Comparison of ENCODE assay signal across 10 cellular contexts in the genomic region with DNA sequence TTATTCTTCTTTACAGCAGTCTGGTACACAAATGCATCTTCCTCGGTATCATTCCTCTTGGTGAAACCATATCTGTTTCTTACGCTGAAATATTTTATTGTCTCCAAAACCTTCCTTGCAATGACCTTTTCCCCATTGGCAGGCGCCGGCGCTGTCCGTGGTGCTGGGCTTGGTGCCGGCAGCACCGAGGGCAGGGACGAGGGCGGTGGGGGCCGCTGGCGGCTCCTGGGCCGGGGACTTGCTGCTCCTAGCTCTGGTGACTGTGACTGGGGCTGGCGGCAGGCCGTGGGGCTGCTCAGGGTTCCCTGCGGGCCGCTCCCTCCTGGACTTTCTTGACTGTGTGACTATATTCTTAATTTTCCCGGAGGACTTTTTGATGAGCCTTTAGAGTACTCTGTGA.
DNase-seq lines count a peak whose midpoint lies in the region; TF ChIP-seq lines count a peak whose summit lies in the region.
"Had no signal": no experiment of that assay in that cellular context is flagged by ENCODE, and none has a peak within 500 bp of the region (broad histone marks: within the 10 kb centered on the region; RNA-seq: fewer than 3 reads in every experiment).

No MANE protein-coding gene starts in this region.

- no peak overlapping the region for H3K9ac ChIP-seq in neuronal stem cell (ENCODE audit: low read depth, low read length, poor library complexity)

- intact Hi-C loops in head of caudate nucleus (cut with DNase I): no loop called here

- peaks cover 0 to 13% (median 0%) of the 10 kb centered on the region in 3 experiments for H3K27me3 ChIP-seq in neuronal stem cell (ENCODE audit: control insufficient read depth in 3 of 3, insufficient read depth in 3 of 3, low read depth in 1 of 3, low read length in 3 of 3)

- no peak overlapping the region for H3K4me3 ChIP-seq in neuronal stem cell (ENCODE audit: low read length in 2 of 2)

- H2AFZ ChIP-seq in neuronal stem cell (ENCODE audit: low read length): no peak overlapping the region

- H3K4ac ChIP-seq in neuronal stem cell (ENCODE audit: low read length): no peak overlapping the region

- no peak overlapping the region for H2BK120ac ChIP-seq in neuronal stem cell (ENCODE audit: low read depth, low read length)

- no peaks in the 10 kb centered on the region for H3K9me3 ChIP-seq in neuronal stem cell (replicated peaks in 1 of 2; ENCODE audit: control insufficient read depth in 2 of 2, insufficient read depth in 1 of 2, low read depth in 1 of 2, low read length in 2 of 2)

- H3K4me1 ChIP-seq in neuronal stem cell (ENCODE audit: control insufficient read depth in 2 of 2, insufficient read depth in 1 of 2, low read depth in 1 of 2, low read length in 2 of 2): no peaks in the 10 kb centered on the region

- DNase-seq in GM03348 (ENCODE audit: low spot score) (peak; percentile 46), head of caudate nucleus (peak in 30 of 42 donors; percentile 3 to 65 (median 29)), neuronal stem cell (ENCODE audit: low spot score) (peak; percentile 61), SKM-1 (lab: John Stamatoyannopoulos, UW; ENCODE audit: unreplicated experiment) (no peak), LoVo (ENCODE audit: low spot score) (no peak)
- DNase-seq in stimulated activated CD4-positive, alpha-beta T cell treated with anti-CD3 and anti-CD28 coated beads, Interleukin-12 subunit alpha, Interleukin-12 subunit beta, amount 100 ng/mL, for 4 hours: no peak
- DNase-seq: activated CD8-positive, alpha-beta T cell treated with anti-CD3 and anti-CD28 coated beads for 36 hours; COR-L47; NCI-H1436 had no signal

- no CpG with 5 or more reads among the region's 18 CpGs for WGBS in neuronal stem cell (ENCODE audit: extremely low coverage in 2 of 2, insufficient read length in 2 of 2, insufficient replicate concordance in 1 of 2), 2 donors

- no peak overlapping the region for H2BK12ac ChIP-seq in neuronal stem cell (ENCODE audit: low read length)

- peaks cover 2% of the 10 kb centered on the region for H3K79me1 ChIP-seq in neuronal stem cell (ENCODE audit: low read depth, low read length)

- H2BK5ac ChIP-seq in neuronal stem cell (ENCODE audit: low read length): no peak overlapping the region

- H3K36me3 ChIP-seq in neuronal stem cell (replicated peaks in 1 of 2; ENCODE audit: control insufficient read depth in 2 of 2, insufficient read depth in 2 of 2, low read length in 2 of 2): no peaks in the 10 kb centered on the region

- H3K23ac ChIP-seq in neuronal stem cell (ENCODE audit: low read depth, low read length, poor library complexity): no peak overlapping the region

- no peak overlapping the region for H3K27ac ChIP-seq in neuronal stem cell (replicated peaks; ENCODE audit: low read length)

- no peak overlapping the region for H2AK5ac ChIP-seq in neuronal stem cell (ENCODE audit: low read depth, low read length)

- no peak overlapping the region for H3K18ac ChIP-seq in neuronal stem cell (ENCODE audit: low read length)

- no peak overlapping the region for H4K91ac ChIP-seq in neuronal stem cell (ENCODE audit: low read depth, low read length, poor library complexity)

- H2BK15ac ChIP-seq in neuronal stem cell (ENCODE audit: low read length): no peak overlapping the region

- H4K8ac ChIP-seq in neuronal stem cell (ENCODE audit: low read depth, low read length): no peak overlapping the region

- H3K4me2 ChIP-seq in neuronal stem cell (ENCODE audit: insufficient read depth, low read length, poor library complexity, severe bottlenecking): no peak overlapping the region

- no peak overlapping the region for H3K14ac ChIP-seq in neuronal stem cell (ENCODE audit: low read length)

TF ChIP-seq in PFSK-1, 5 proteins besides CTCF, POLR2A, EP300 and RAD21:
- no peak for TF ChIP-seq SIN3A (IDR thresholded peaks at IDR 0.05; ENCODE audit: borderline replicate concordance, insufficient read depth, low read length)
- TF ChIP-seq, protein P1, sequence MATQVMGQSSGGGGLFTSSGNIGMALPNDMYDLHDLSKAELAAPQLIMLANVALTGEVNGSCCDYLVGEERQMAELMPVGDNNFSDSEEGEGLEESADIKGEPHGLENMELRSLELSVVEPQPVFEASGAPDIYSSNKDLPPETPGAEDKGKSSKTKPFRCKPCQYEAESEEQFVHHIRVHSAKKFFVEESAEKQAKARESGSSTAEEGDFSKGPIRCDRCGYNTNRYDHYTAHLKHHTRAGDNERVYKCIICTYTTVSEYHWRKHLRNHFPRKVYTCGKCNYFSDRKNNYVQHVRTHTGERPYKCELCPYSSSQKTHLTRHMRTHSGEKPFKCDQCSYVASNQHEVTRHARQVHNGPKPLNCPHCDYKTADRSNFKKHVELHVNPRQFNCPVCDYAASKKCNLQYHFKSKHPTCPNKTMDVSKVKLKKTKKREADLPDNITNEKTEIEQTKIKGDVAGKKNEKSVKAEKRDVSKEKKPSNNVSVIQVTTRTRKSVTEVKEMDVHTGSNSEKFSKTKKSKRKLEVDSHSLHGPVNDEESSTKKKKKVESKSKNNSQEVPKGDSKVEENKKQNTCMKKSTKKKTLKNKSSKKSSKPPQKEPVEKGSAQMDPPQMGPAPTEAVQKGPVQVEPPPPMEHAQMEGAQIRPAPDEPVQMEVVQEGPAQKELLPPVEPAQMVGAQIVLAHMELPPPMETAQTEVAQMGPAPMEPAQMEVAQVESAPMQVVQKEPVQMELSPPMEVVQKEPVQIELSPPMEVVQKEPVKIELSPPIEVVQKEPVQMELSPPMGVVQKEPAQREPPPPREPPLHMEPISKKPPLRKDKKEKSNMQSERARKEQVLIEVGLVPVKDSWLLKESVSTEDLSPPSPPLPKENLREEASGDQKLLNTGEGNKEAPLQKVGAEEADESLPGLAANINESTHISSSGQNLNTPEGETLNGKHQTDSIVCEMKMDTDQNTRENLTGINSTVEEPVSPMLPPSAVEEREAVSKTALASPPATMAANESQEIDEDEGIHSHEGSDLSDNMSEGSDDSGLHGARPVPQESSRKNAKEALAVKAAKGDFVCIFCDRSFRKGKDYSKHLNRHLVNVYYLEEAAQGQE (IDR thresholded peaks at IDR 0.05; ENCODE audit: insufficient read depth in 1 of 2, low read depth in 2 of 2, low read length in 2 of 2): peak; percentile 89 to 97
TF ChIP-seq in PFSK-1: peak in this region for 1.

Comparison
In these comparisons a context has a peak if more than half of its experiments do, and no peak if none do; other contexts are left out.
1. DNase-seq: peak in GM03348 (single experiment), head of caudate nucleus (30 of 42) and neuronal stem cell (single experiment); none in SKM-1 (single experiment), LoVo (single experiment) and stimulated activated CD4-positive, alpha-beta T cell treated with anti-CD3 and anti-CD28 coated beads, Interleukin-12 subunit alpha, Interleukin-12 subunit beta, amount 100 ng/mL, for 4 hours (single experiment).